Comparison of ENCODE assay signal across 17 cellular contexts in the genomic region with DNA sequence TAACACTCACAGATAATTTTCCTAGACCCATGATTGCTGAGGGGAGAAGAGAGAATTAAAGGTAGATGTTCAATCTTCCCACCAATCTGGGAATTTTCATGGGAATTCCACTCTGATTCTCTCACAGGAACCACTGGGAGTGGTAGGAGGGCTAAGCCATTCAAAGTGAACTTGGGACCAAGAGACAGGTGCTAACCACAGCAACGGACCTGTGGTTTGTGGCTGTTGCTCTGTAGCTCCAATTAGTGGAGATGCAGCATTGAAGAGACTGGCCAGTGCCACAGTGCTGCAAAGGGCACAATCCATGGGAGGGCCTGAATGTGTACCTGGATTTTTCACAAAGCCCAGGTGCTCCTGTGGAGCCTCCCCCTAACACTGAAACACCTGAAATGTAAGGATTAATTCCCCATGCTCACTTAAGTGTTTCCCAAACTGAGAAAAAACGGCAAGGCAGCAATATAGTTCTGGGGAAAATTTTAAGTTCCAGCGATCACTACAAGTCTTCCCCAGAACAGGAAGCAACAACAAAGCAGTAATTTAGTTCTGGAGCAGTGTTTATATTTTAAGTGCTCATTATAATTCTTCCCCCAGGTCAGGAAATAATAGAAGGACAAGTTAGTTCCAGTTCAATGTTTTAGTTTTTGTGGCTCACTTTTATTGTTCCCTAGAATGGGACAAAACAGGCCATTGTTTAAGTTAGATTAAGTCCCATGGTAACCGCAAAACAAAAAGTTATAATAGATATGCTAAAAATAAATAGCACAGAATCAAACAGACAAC.
"Had no signal": no experiment of that assay in that cellular context is flagged by ENCODE, and none has a peak within 500 bp of the region (broad histone marks: within the 10 kb centered on the region; RNA-seq: fewer than 3 reads in every experiment).

No MANE protein-coding gene starts in this region.

- H3K27me3 Mint-ChIP-seq: progenitor cell of endocrine pancreas had no signal

- DNase-seq: activated CD4-positive, alpha-beta T cell treated with anti-CD3 and anti-CD28 coated beads, Interleukin-2, amount 50 U/mL, for 1 hour; activated CD4-positive, CD25-positive, alpha-beta regulatory T cell treated with anti-CD3 and anti-CD28 coated beads, Interleukin-2, amount 50 U/mL, for 72 hours; activated CD8-positive, alpha-beta memory T cell treated with anti-CD3 and anti-CD28 coated beads for 24 hours; activated CD8-positive, alpha-beta memory T cell treated with anti-CD3 and anti-CD28 coated beads, Interleukin-2, amount 50 U/mL, for 48 hours; activated effector memory CD4-positive, alpha-beta T cell treated with Interleukin-2 at 50 U/mL for 16 hours; activated naive CD4-positive, alpha-beta T cell treated with anti-CD3 and anti-CD28 coated beads, Interleukin-2, amount 50 U/mL, for 16 hours; activated T-cell treated with anti-CD3 and anti-CD28 coated beads, Interleukin-2, amount 50 U/mL, for 48 hours; hypothalamus; kidney; left lung; mammary epithelial cell; midbrain; stimulated activated CD4-positive, alpha-beta T cell treated with anti-CD3 and anti-CD28 coated beads, Interleukin-12 subunit alpha, Interleukin-12 subunit beta, amount 100 ng/mL, for 4 hours; stimulated activated CD4-positive, alpha-beta T cell treated with anti-CD3 and anti-CD28 coated beads, Interleukin-1b, Interleukin-23, amount 100 ng/mL, for 48 hours; stimulated activated CD8-positive, alpha-beta memory T cell treated with anti-CD3 and anti-CD28 coated beads, Interleukin-4, amount 100 ng/mL, for 48 hours; stimulated activated naive CD4-positive, alpha-beta T cell had no signal

- ATAC-seq: left lung had no signal

- H3K27ac Mint-ChIP-seq: progenitor cell of endocrine pancreas had no signal
